In the genomic region with DNA sequence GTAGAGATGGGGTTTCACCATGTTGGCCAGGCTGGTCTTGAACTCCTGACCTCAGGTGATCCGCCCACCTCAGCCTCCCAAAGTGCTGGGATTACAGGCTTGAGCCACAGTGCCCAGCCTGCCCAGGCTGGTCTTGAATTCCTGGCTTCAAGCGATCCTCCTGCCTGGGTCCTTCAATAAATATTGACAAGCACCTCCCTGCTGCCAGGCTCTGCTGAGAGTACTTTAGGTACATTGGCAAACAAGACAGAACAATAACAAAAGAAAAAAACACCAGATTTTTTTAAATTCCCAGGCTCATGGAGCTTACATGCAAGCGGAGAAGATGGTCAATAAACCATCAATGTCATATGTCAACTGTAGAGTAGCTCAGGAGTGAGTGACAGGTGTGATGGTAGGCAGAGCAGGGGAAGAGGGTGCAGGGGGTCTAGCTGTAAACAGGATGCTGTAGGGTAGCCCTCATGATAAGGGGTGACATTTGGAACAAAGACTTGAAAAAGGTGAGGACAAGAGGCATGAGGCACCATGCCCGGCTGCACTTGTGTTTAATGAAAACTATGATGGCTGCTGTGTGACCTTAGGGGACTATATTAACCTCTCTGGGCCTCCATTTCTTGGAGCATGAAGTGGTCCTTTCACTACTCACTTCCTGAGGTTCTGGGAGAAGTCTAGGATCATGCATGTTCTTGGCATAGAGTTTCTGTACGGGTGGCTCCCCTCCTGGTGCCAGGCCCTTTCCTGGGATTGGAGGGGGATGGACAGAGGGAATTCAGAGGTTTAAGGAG, we compare ENCODE assay signal across 1 cellular context.
A peak's percentile ranks its signal among the peaks of the same experiment; 100 is the strongest.
TF ChIP-seq lines count a peak whose summit lies in the region.

No MANE protein-coding gene starts in this region.

TF ChIP-seq in HepG2, 621 proteins besides CTCF, POLR2A, EP300 and RAD21 (continues in another document):
- no peak for TF ChIP-seq HCFC1 (IDR thresholded peaks at IDR 0.05; ENCODE audit: low read depth, low read length)
- no peak for TF ChIP-seq CBFB (CRISPR knock-in tag; IDR thresholded peaks at IDR 0.05)
- no peak for TF ChIP-seq TAF1 (CRISPR knock-in tag; IDR thresholded peaks at IDR 0.05)
- TF ChIP-seq, protein P1, sequence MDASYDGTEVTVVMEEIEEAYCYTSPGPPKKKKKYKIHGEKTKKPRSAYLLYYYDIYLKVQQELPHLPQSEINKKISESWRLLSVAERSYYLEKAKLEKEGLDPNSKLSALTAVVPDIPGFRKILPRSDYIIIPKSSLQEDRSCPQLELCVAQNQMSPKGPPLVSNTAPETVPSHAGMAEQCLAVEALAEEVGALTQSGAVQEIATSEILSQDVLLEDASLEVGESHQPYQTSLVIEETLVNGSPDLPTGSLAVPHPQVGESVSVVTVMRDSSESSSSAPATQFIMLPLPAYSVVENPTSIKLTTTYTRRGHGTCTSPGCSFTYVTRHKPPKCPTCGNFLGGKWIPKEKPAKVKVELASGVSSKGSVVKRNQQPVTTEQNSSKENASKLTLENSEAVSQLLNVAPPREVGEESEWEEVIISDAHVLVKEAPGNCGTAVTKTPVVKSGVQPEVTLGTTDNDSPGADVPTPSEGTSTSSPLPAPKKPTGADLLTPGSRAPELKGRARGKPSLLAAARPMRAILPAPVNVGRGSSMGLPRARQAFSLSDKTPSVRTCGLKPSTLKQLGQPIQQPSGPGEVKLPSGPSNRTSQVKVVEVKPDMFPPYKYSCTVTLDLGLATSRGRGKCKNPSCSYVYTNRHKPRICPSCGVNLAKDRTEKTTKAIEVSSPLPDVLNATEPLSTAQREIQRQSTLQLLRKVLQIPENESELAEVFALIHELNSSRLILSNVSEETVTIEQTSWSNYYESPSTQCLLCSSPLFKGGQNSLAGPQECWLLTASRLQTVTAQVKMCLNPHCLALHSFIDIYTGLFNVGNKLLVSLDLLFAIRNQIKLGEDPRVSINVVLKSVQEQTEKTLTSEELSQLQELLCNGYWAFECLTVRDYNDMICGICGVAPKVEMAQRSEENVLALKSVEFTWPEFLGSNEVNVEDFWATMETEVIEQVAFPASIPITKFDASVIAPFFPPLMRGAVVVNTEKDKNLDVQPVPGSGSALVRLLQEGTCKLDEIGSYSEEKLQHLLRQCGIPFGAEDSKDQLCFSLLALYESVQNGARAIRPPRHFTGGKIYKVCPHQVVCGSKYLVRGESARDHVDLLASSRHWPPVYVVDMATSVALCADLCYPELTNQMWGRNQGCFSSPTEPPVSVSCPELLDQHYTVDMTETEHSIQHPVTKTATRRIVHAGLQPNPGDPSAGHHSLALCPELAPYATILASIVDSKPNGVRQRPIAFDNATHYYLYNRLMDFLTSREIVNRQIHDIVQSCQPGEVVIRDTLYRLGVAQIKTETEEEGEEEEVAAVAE (CRISPR knock-in tag; IDR thresholded peaks at IDR 0.05; ENCODE audit: borderline replicate concordance), result no peak
- TF ChIP-seq ZMYM3 (CRISPR knock-in tag; IDR thresholded peaks at IDR 0.05), result peak; percentile 85
- TF ChIP-seq, protein P2, sequence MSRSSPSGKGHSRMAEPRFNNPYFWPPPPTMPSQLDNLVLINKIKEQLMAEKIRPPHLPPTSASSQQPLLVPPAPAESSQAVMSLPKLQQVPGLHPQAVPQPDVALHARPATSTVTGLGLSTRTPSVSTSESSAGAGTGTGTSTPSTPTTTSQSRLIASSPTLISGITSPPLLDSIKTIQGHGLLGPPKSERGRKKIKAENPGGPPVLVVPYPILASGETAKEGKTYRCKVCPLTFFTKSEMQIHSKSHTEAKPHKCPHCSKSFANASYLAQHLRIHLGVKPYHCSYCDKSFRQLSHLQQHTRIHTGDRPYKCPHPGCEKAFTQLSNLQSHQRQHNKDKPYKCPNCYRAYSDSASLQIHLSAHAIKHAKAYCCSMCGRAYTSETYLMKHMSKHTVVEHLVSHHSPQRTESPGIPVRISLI (CRISPR knock-in tag; IDR thresholded peaks at IDR 0.05; ENCODE audit: borderline replicate concordance), result peak; percentile 56; the same call in 1 of the 2 replicates
- TF ChIP-seq NR1H2 (CRISPR knock-in tag; IDR thresholded peaks at IDR 0.05; ENCODE audit: borderline replicate concordance, low read depth), result no peak
- TF ChIP-seq, protein P3, sequence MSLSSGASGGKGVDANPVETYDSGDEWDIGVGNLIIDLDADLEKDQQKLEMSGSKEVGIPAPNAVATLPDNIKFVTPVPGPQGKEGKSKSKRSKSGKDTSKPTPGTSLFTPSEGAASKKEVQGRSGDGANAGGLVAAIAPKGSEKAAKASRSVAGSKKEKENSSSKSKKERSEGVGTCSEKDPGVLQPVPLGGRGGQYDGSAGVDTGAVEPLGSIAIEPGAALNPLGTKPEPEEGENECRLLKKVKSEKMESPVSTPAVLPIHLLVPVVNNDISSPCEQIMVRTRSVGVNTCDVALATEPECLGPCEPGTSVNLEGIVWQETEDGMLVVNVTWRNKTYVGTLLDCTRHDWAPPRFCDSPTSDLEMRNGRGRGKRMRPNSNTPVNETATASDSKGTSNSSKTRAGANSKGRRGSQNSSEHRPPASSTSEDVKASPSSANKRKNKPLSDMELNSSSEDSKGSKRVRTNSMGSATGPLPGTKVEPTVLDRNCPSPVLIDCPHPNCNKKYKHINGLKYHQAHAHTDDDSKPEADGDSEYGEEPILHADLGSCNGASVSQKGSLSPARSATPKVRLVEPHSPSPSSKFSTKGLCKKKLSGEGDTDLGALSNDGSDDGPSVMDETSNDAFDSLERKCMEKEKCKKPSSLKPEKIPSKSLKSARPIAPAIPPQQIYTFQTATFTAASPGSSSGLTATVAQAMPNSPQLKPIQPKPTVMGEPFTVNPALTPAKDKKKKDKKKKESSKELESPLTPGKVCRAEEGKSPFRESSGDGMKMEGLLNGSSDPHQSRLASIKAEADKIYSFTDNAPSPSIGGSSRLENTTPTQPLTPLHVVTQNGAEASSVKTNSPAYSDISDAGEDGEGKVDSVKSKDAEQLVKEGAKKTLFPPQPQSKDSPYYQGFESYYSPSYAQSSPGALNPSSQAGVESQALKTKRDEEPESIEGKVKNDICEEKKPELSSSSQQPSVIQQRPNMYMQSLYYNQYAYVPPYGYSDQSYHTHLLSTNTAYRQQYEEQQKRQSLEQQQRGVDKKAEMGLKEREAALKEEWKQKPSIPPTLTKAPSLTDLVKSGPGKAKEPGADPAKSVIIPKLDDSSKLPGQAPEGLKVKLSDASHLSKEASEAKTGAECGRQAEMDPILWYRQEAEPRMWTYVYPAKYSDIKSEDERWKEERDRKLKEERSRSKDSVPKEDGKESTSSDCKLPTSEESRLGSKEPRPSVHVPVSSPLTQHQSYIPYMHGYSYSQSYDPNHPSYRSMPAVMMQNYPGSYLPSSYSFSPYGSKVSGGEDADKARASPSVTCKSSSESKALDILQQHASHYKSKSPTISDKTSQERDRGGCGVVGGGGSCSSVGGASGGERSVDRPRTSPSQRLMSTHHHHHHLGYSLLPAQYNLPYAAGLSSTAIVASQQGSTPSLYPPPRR (CRISPR knock-in tag; IDR thresholded peaks at IDR 0.05; ENCODE audit: borderline replicate concordance), result no peak
- TF ChIP-seq ZNF224 (CRISPR knock-in tag; IDR thresholded peaks at IDR 0.05), result no peak
- peak; percentile 75 for TF ChIP-seq ZFP36 (IDR thresholded peaks at IDR 0.05; ENCODE audit: borderline replicate concordance, low read depth, low read length, partially characterized antibody)
- TF ChIP-seq FOXA1 (IDR thresholded peaks at IDR 0.05), result peak; percentile 65
- peak; percentile 59 for TF ChIP-seq FOXA1 (CRISPR knock-in tag; IDR thresholded peaks at IDR 0.05)
- peak; percentile 31; the same call in 1 of the 2 replicates for TF ChIP-seq SAP130 (CRISPR knock-in tag; IDR thresholded peaks at IDR 0.05; ENCODE audit: low read depth)
- TF ChIP-seq MEF2D (CRISPR knock-in tag; IDR thresholded peaks at IDR 0.05), result no peak
- TF ChIP-seq SOX13 (IDR thresholded peaks at IDR 0.05), result no peak
- TF ChIP-seq SOX13 (CRISPR knock-in tag; conservative IDR thresholded peaks at IDR 0.05 in 1 of 2, IDR thresholded peaks at IDR 0.05 in 1 of 2), result peak in 1 of 2 experiments; percentile 77; a peak in 2 of 4 replicates
- peak; percentile 64; the same call in 1 of the 2 replicates for TF ChIP-seq KDM1A (CRISPR knock-in tag; IDR thresholded peaks at IDR 0.05)
- peak; percentile 97 for TF ChIP-seq ZNF768 (CRISPR knock-in tag; IDR thresholded peaks at IDR 0.05)
- TF ChIP-seq, protein P4, sequence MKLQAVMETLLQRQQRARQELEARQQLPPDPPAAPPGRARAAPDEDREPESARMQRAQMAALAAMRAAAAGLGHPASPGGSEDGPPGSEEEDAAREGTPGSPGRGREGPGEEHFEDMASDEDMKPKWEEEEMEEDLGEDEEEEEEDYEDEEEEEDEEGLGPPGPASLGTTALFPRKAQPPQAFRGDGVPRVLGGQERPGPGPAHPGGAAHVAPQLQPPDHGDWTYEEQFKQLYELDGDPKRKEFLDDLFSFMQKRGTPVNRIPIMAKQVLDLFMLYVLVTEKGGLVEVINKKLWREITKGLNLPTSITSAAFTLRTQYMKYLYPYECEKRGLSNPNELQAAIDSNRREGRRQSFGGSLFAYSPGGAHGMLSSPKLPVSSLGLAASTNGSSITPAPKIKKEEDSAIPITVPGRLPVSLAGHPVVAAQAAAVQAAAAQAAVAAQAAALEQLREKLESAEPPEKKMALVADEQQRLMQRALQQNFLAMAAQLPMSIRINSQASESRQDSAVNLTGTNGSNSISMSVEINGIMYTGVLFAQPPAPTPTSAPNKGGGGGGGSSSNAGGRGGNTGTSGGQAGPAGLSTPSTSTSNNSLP (IDR thresholded peaks at IDR 0.05; ENCODE audit: low read depth, low read length), result peak; percentile 58; the same call in 1 of the 2 replicates
- TF ChIP-seq, protein P5, sequence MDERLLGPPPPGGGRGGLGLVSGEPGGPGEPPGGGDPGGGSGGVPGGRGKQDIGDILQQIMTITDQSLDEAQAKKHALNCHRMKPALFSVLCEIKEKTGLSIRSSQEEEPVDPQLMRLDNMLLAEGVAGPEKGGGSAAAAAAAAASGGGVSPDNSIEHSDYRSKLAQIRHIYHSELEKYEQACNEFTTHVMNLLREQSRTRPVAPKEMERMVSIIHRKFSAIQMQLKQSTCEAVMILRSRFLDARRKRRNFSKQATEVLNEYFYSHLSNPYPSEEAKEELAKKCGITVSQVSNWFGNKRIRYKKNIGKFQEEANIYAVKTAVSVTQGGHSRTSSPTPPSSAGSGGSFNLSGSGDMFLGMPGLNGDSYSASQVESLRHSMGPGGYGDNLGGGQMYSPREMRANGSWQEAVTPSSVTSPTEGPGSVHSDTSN (CRISPR knock-in tag; IDR thresholded peaks at IDR 0.05), result peak; percentile 48; the same call in 1 of the 2 replicates
- TF ChIP-seq BCL6 (CRISPR knock-in tag; IDR thresholded peaks at IDR 0.05), result 0 out of 2 replicates have a peak, but pooled peaks have one; percentile 21
- no peak for TF ChIP-seq FOXP1 (IDR thresholded peaks at IDR 0.05)
- peak; percentile 43; the same call in 1 of the 2 replicates for TF ChIP-seq FOXP1 (CRISPR knock-in tag; IDR thresholded peaks at IDR 0.05)
- no peak for TF ChIP-seq ZIK1 (CRISPR knock-in tag; IDR thresholded peaks at IDR 0.05; ENCODE audit: borderline replicate concordance, low read depth)
- TF ChIP-seq, protein P6, sequence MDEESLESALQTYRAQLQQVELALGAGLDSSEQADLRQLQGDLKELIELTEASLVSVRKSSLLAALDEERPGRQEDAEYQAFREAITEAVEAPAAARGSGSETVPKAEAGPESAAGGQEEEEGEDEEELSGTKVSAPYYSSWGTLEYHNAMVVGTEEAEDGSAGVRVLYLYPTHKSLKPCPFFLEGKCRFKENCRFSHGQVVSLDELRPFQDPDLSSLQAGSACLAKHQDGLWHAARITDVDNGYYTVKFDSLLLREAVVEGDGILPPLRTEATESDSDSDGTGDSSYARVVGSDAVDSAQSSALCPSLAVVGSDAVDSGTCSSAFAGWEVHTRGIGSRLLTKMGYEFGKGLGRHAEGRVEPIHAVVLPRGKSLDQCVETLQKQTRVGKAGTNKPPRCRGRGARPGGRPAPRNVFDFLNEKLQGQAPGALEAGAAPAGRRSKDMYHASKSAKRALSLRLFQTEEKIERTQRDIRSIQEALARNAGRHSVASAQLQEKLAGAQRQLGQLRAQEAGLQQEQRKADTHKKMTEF (CRISPR knock-in tag; IDR thresholded peaks at IDR 0.05), result 0 out of 2 replicates have a peak, but pooled peaks have one; percentile 23
- TF ChIP-seq, protein P7, sequence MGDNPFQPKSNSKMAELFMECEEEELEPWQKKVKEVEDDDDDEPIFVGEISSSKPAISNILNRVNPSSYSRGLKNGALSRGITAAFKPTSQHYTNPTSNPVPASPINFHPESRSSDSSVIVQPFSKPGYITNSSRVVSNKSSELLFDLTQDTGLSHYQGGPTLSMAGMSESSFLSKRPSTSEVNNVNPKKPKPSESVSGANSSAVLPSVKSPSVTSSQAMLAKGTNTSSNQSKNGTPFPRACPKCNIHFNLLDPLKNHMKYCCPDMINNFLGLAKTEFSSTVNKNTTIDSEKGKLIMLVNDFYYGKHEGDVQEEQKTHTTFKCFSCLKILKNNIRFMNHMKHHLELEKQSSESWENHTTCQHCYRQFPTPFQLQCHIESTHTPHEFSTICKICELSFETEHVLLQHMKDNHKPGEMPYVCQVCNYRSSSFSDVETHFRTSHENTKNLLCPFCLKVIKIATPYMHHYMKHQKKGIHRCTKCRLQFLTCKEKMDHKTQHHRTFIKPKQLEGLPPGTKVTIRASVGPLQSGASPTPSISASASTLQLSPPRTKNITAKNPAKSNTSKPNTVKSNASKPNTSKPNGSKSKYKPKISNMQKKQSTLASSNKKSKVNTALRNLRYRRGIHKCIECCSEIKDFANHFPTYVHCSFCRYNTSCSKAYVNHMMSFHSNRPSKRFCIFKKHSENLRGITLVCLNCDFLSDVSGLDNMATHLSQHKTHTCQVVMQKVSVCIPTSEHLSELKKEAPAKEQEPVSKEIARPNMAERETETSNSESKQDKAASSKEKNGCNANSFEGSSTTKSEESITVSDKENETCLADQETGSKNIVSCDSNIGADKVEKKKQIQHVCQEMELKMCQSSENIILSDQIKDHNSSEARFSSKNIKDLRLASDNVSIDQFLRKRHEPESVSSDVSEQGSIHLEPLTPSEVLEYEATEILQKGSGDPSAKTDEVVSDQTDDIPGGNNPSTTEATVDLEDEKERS (CRISPR knock-in tag; IDR thresholded peaks at IDR 0.05), result no peak
- TF ChIP-seq KLF6 (CRISPR knock-in tag; IDR thresholded peaks at IDR 0.05), result no peak
- TF ChIP-seq, protein P8, sequence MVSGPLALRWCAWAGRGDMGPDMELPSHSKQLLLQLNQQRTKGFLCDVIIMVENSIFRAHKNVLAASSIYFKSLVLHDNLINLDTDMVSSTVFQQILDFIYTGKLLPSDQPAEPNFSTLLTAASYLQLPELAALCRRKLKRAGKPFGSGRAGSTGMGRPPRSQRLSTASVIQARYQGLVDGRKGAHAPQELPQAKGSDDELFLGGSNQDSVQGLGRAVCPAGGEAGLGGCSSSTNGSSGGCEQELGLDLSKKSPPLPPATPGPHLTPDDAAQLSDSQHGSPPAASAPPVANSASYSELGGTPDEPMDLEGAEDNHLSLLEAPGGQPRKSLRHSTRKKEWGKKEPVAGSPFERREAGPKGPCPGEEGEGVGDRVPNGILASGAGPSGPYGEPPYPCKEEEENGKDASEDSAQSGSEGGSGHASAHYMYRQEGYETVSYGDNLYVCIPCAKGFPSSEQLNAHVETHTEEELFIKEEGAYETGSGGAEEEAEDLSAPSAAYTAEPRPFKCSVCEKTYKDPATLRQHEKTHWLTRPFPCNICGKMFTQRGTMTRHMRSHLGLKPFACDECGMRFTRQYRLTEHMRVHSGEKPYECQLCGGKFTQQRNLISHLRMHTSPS (CRISPR knock-in tag; IDR thresholded peaks at IDR 0.05; ENCODE audit: low read depth), result peak; percentile 84
- TF ChIP-seq FOXA3 (CRISPR knock-in tag; IDR thresholded peaks at IDR 0.05), result peak; percentile 71
- peak; percentile 22; the same call in 1 of the 2 replicates for TF ChIP-seq KMT2B (CRISPR knock-in tag; IDR thresholded peaks at IDR 0.05)
